10 cellular contexts compared by ENCODE assay signal in the genomic region with DNA sequence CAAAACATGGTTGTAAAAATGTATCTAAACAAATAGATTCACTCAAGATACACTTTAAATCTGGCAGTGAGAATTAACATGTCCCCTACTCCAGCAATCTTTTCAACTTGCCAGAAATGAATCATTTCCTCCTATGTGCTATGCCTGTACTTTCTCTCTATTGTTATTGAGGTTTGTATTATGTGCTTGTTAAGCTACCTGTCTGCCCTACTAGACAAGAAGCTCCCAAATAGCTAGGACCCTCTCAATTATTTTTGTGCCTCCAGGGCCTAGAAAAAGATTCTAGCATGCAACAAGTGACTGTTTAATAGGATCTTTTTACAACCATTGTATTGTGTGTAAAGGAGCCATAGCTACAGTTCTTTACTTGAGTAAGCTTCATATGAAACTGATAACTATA. TPM values are rescaled to one million over a fixed set of nuclear protein-coding genes. Genes with fewer than 3 reads are reported as not detected.
DNase-seq lines count a peak whose midpoint lies in the region; ATAC-seq and TF ChIP-seq lines count a peak whose summit lies in the region.
"Had no signal": no experiment of that assay in that cellular context is flagged by ENCODE, and none has a peak within 500 bp of the region (broad histone marks: within the 10 kb centered on the region; RNA-seq: fewer than 3 reads in every experiment).

No MANE protein-coding gene starts in this region.

- TF ChIP-seq CTCF in suprapubic skin (IDR thresholded peaks at IDR 0.05) = no peak

- no peak for TF ChIP-seq EP300 in suprapubic skin (IDR thresholded peaks at IDR 0.05)

- H3K4me1 Mint-ChIP-seq in activated T-cell treated with anti-CD3 and anti-CD28 coated beads, Interleukin-2, amount 50 U/mL, for 72 hours (ENCODE audit: low read depth) = peaks cover 23% of the 10 kb centered on the region
- H3K4me1 Mint-ChIP-seq in stimulated activated naive CD8-positive, alpha-beta T cell treated with anti-CD3 and anti-CD28 coated beads, Interleukin-15, amount 100 ng/mL, for 72 hours = peaks cover 33% of the 10 kb centered on the region

- no peaks in the 10 kb centered on the region for H3K27me3 ChIP-seq in suprapubic skin

- H3K9me3 Mint-ChIP-seq in activated T-cell treated with anti-CD3 and anti-CD28 coated beads, Interleukin-2, amount 50 U/mL, for 72 hours = no peaks in the 10 kb centered on the region
- no peaks in the 10 kb centered on the region for H3K9me3 Mint-ChIP-seq in stimulated activated naive CD8-positive, alpha-beta T cell treated with anti-CD3 and anti-CD28 coated beads, Interleukin-15, amount 100 ng/mL, for 72 hours
- H3K9me3 Mint-ChIP-seq: activated naive CD8-positive, alpha-beta T cell treated with anti-CD3 and anti-CD28 coated beads for 36 hours had no signal

- no peak for DNase-seq in activated T-cell treated with anti-CD3 and anti-CD28 coated beads, Interleukin-2, amount 50 U/mL, for 72 hours
- DNase-seq in activated T-cell treated with anti-CD3 and anti-CD28 coated beads for 4 hours (no peak), astrocyte of the hippocampus (ENCODE audit: low read depth, low spot score) (peak; percentile 11), suprapubic skin (ENCODE audit: low spot score in 2 of 2) (no peak), amniotic stem cell (lab: John Stamatoyannopoulos, UW) (no peak)
- DNase-seq in stimulated activated naive CD8-positive, alpha-beta T cell treated with anti-CD3 and anti-CD28 coated beads, Interleukin-15, amount 100 ng/mL, for 72 hours = no peak
- DNase-seq in activated T-cell treated with anti-CD3 and anti-CD28 coated beads, Interleukin-2, amount 50 U/mL, for 1 hour = no peak
- DNase-seq: activated naive CD8-positive, alpha-beta T cell treated with anti-CD3 and anti-CD28 coated beads for 36 hours had no signal

- H3K4me3 ChIP-seq in suprapubic skin = no peak overlapping the region

- no peaks in the 10 kb centered on the region for H3K27me3 Mint-ChIP-seq in activated T-cell treated with anti-CD3 and anti-CD28 coated beads, Interleukin-2, amount 50 U/mL, for 72 hours (ENCODE audit: low read depth)
- peaks cover 6% of the 10 kb centered on the region for H3K27me3 Mint-ChIP-seq in stimulated activated naive CD8-positive, alpha-beta T cell treated with anti-CD3 and anti-CD28 coated beads, Interleukin-15, amount 100 ng/mL, for 72 hours
- H3K27me3 Mint-ChIP-seq: B cell had no signal

- no peak for ATAC-seq in activated T-cell treated with anti-CD3 and anti-CD28 coated beads, Interleukin-2, amount 50 U/mL, for 72 hours (replicated peaks in 1 of 2)
- peak; percentile 14 for ATAC-seq in HG03342 (IDR thresholded peaks at IDR 0.05; ENCODE audit: unreplicated experiment)
- no peak for ATAC-seq in stimulated activated naive CD8-positive, alpha-beta T cell treated with anti-CD3 and anti-CD28 coated beads, Interleukin-15, amount 100 ng/mL, for 72 hours

- H3K36me3 ChIP-seq in suprapubic skin = no peaks in the 10 kb centered on the region

- H3K36me3 Mint-ChIP-seq in activated T-cell treated with anti-CD3 and anti-CD28 coated beads, Interleukin-2, amount 50 U/mL, for 72 hours (ENCODE audit: insufficient read depth in 2 of 2) = peaks cover 2 to 5% of the 10 kb centered on the region in 2 donors

- TF ChIP-seq POLR2A in suprapubic skin (IDR thresholded peaks at IDR 0.05) = no peak

- H3K9me3 ChIP-seq in suprapubic skin = no peaks in the 10 kb centered on the region

- H3K4me3 Mint-ChIP-seq in activated T-cell treated with anti-CD3 and anti-CD28 coated beads, Interleukin-2, amount 50 U/mL, for 72 hours = peak overlapping the region; percentile 70 to 87
- peak overlapping the region; percentile 51 to 54 for H3K4me3 Mint-ChIP-seq in stimulated activated naive CD8-positive, alpha-beta T cell treated with anti-CD3 and anti-CD28 coated beads, Interleukin-15, amount 100 ng/mL, for 72 hours
- H3K4me3 Mint-ChIP-seq: B cell had no signal

- no peak overlapping the region for H3K27ac ChIP-seq in suprapubic skin

- peak overlapping the region; percentile 81 for H3K27ac Mint-ChIP-seq in activated T-cell treated with anti-CD3 and anti-CD28 coated beads, Interleukin-2, amount 50 U/mL, for 72 hours
- no peak overlapping the region for H3K27ac Mint-ChIP-seq in stimulated activated naive CD8-positive, alpha-beta T cell treated with anti-CD3 and anti-CD28 coated beads, Interleukin-15, amount 100 ng/mL, for 72 hours
- H3K27ac Mint-ChIP-seq: activated naive CD8-positive, alpha-beta T cell treated with anti-CD3 and anti-CD28 coated beads for 36 hours; B cell had no signal

- H3K4me1 ChIP-seq in suprapubic skin = peaks cover 7% of the 10 kb centered on the region

RNA-seq across cellular contexts. Expression of a gene that starts 3.5 kb away (rescaled TPM):
- 10 to 100 TPM; 18.1 to 18.4 TPM for total RNA-seq in activated T-cell treated with anti-CD3 and anti-CD28 coated beads, Interleukin-2, amount 50 U/mL, for 72 hours
- total RNA-seq in suprapubic skin = 10 to 100 TPM; 10.9 to 18.4 (median 16.0) TPM

RNA-seq across cellular contexts. Expression of a gene that starts 31.6 kb away (rescaled TPM):
- not detected for total RNA-seq in activated T-cell treated with anti-CD3 and anti-CD28 coated beads, Interleukin-2, amount 50 U/mL, for 72 hours
- under 1 TPM; 0.16 to 0.47 (median 0.29) TPM for total RNA-seq in suprapubic skin
- total RNA-seq: activated naive CD8-positive, alpha-beta T cell treated with anti-CD3 and anti-CD28 coated beads for 36 hours; B cell had no signal

RNA-seq across cellular contexts. Expression of a gene that starts 33.1 kb away (rescaled TPM):
- 100 to 1,000 TPM; 553 to 627 TPM for total RNA-seq in activated T-cell treated with anti-CD3 and anti-CD28 coated beads, Interleukin-2, amount 50 U/mL, for 72 hours
- 10 to 100 TPM; 28.8 to 76.5 (median 34.2) TPM for total RNA-seq in suprapubic skin

Comparison
In these comparisons a context has a peak if more than half of its experiments do, and no peak if none do; other contexts are left out.
1. RNA of a gene that starts 33.1 kb away (total RNA-seq): 553 to 627 TPM in activated T-cell treated with anti-CD3 and anti-CD28 coated beads, Interleukin-2, amount 50 U/mL, for 72 hours; 28.8 to 76.5 TPM in suprapubic skin; every median in the first group is over 4 times any median in the second.